Comparison of ENCODE assay signal across 9 cellular contexts in genomic region chr11:82775736-82776346, GRCh38. TPM values are rescaled to one million over a fixed set of nuclear protein-coding genes. Genes with fewer than 3 reads are reported as not detected.
DNase-seq lines count a peak whose midpoint lies in the region; ATAC-seq and TF ChIP-seq lines count a peak whose summit lies in the region.
"Had no signal": no experiment of that assay in that cellular context is flagged by ENCODE, and none has a peak within 500 bp of the region (broad histone marks: within the 10 kb centered on the region; RNA-seq: fewer than 3 reads in every experiment).

No MANE protein-coding gene starts in this region.

- H3K36me3 Mint-ChIP-seq in CD14-positive monocyte, result no peaks in the 10 kb centered on the region
- peaks cover 3 to 4% of the 10 kb centered on the region in 2 donors for H3K36me3 Mint-ChIP-seq in activated T-cell treated with anti-CD3 and anti-CD28 coated beads, Interleukin-2, amount 50 U/mL, for 72 hours (ENCODE audit: insufficient read depth in 2 of 2)

- no peak overlapping the region for H3K4me3 Mint-ChIP-seq in CD14-positive monocyte
- no peak overlapping the region for H3K4me3 Mint-ChIP-seq in activated T-cell treated with anti-CD3 and anti-CD28 coated beads, Interleukin-2, amount 50 U/mL, for 72 hours
- H3K4me3 Mint-ChIP-seq: T-helper 1 cell treated with Interleukin-12 subunit alpha and Interleukin-12 subunit beta and Interleukin-4 antibody, amounts not matched to agents 30 μg/mL and 1 μg/mL, for 36 hours had no signal

- intact Hi-C loops in CD14-positive monocyte (cut with micrococcal nuclease), result no loop called here

- no peaks in the 10 kb centered on the region for H3K4me1 Mint-ChIP-seq in CD14-positive monocyte
- peaks cover 5% of the 10 kb centered on the region for H3K4me1 Mint-ChIP-seq in activated T-cell treated with anti-CD3 and anti-CD28 coated beads, Interleukin-2, amount 50 U/mL, for 72 hours (ENCODE audit: low read depth)

- TF ChIP-seq CTCF in CD14-positive monocyte (IDR thresholded peaks at IDR 0.05), result peak; percentile 74

- H3K9me3 Mint-ChIP-seq in CD14-positive monocyte, result peaks cover 0 to 8% (median 3%) of the 10 kb centered on the region in 7 donors
- H3K9me3 Mint-ChIP-seq in activated T-cell treated with anti-CD3 and anti-CD28 coated beads, Interleukin-2, amount 50 U/mL, for 72 hours, result peaks cover 1 to 4% of the 10 kb centered on the region in 2 donors

- DNase-seq in CD14-positive monocyte (ENCODE audit: low spot score) (no peak), NCI-H446 (lab: John Stamatoyannopoulos, UW) (peak; percentile 62 to 79), iPS-NIHi11 (ENCODE audit: low spot score) (peak; percentile 64), DMS79 (lab: John Stamatoyannopoulos, UW) (no peak)
- DNase-seq in activated T-cell treated with anti-CD3 and anti-CD28 coated beads, Interleukin-2, amount 50 U/mL, for 72 hours, result peak; percentile 43 to 44
- DNase-seq in central memory CD4-positive, alpha-beta T cell, result no peak

- H3K27me3 Mint-ChIP-seq in CD14-positive monocyte (ENCODE audit: low read depth in 3 of 3), result peaks cover 0 to 1% (median 0%) of the 10 kb centered on the region in 3 donors
- no peaks in the 10 kb centered on the region for H3K27me3 Mint-ChIP-seq in activated T-cell treated with anti-CD3 and anti-CD28 coated beads, Interleukin-2, amount 50 U/mL, for 72 hours (ENCODE audit: low read depth)

- no peak overlapping the region for H3K27ac Mint-ChIP-seq in CD14-positive monocyte
- no peak overlapping the region for H3K27ac Mint-ChIP-seq in activated T-cell treated with anti-CD3 and anti-CD28 coated beads, Interleukin-2, amount 50 U/mL, for 72 hours
- H3K27ac Mint-ChIP-seq: T-helper 1 cell treated with Interleukin-12 subunit alpha and Interleukin-12 subunit beta and Interleukin-4 antibody, amounts not matched to agents 30 μg/mL and 1 μg/mL, for 36 hours had no signal

- ATAC-seq in GM18861 (IDR thresholded peaks at IDR 0.05; ENCODE audit: unreplicated experiment), result peak; percentile 97
- peak; percentile 98 for ATAC-seq in HG02943 (IDR thresholded peaks at IDR 0.05; ENCODE audit: low read depth, unreplicated experiment)
- ATAC-seq in activated T-cell treated with anti-CD3 and anti-CD28 coated beads, Interleukin-2, amount 50 U/mL, for 72 hours (replicated peaks in 1 of 2), result peak; percentile 64 to 81

RNA-seq across cellular contexts. Expression of gene FAM181B, which starts 42.2 kb away (rescaled TPM):
- not detected for polyA plus RNA-seq in CD14-positive monocyte
- total RNA-seq in activated T-cell treated with anti-CD3 and anti-CD28 coated beads, Interleukin-2, amount 50 U/mL, for 72 hours, result not detected

Comparison
In these comparisons a context has a peak if more than half of its experiments do, and no peak if none do; other contexts are left out.
1. DNase-seq: peak in NCI-H446 (2 of 2), activated T-cell treated with anti-CD3 and anti-CD28 coated beads, Interleukin-2, amount 50 U/mL, for 72 hours (2 of 2) and iPS-NIHi11 (single experiment); none in CD14-positive monocyte (single experiment), central memory CD4-positive, alpha-beta T cell (single experiment) and DMS79 (single experiment).
2. Peak in every context shown above with its lines, with median percentiles within 50 percentile points of each other: ATAC-seq.